Comparison of ENCODE assay signal across 8 cellular contexts in the genomic region with DNA sequence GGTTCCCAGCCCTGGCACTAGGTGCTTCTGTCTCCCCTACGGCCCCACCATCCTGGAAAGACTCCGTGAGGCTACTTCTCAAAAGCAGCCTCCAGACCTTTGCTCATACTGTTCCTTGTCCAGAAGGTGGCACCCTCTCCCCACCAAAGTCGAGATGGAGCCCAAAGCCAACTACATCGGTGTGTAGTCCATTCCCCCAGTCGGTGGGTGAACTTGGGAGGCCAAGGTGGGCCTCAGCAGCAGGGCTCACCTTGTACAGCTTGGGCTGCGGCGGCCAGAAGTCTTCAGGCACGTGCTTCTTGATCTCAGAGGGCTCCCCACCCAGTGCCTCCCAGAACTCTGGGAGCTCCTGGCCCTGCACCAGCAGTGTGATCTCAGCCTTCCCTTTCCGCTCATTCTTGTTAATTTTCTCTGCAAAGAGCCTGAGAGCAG. TPM values are rescaled to one million over a fixed set of nuclear protein-coding genes. Genes with fewer than 3 reads are reported as not detected.
A peak's percentile ranks its signal among the peaks of the same experiment; 100 is the strongest.
DNase-seq lines count a peak whose midpoint lies in the region; ATAC-seq, FAIRE-seq and TF ChIP-seq lines count a peak whose summit lies in the region.

No MANE protein-coding gene starts in this region.

- no peak overlapping the region for H3K4me3 ChIP-seq in WERI-Rb-1 (ENCODE audit: low read depth, low read length)
- no peak overlapping the region for H3K4me3 ChIP-seq in breast epithelium
- H3K4me3 ChIP-seq in kidney (ENCODE audit: low read length in 2 of 2), result no peak overlapping the region

- TF ChIP-seq CTCF in WERI-Rb-1 (IDR thresholded peaks at IDR 0.05; ENCODE audit: low read depth, low read length), result peak; percentile 82
- TF ChIP-seq CTCF in breast epithelium (IDR thresholded peaks at IDR 0.05), result peak; percentile 22 to 72 (median 63)
- TF ChIP-seq CTCF in kidney (IDR thresholded peaks at IDR 0.05; ENCODE audit: borderline replicate concordance, extremely low read depth, insufficient read depth), result peak; percentile 64

- H3K27ac ChIP-seq in WERI-Rb-1 (no peak overlapping the region), breast epithelium (peak overlapping the region in 1 of 2 donors; percentile 61), kidney (ENCODE audit: low read depth in 2 of 2, low read length in 2 of 2) (no peak overlapping the region)

- ATAC-seq in GM21390 (IDR thresholded peaks at IDR 0.05; ENCODE audit: unreplicated experiment), result no peak

- H3K36me3 ChIP-seq in WERI-Rb-1 (peaks cover 67% of the 10 kb centered on the region), breast epithelium (peaks cover 7% of the 10 kb centered on the region), kidney (ENCODE audit: control insufficient read depth in 1 of 2, insufficient read depth in 2 of 2, low read length in 2 of 2) (peaks cover 24 to 78% of the 10 kb centered on the region in 2 donors)

- FAIRE-seq in kidney (lab: Jason Lieb, UNC), result no peak

- H3K9me3 ChIP-seq in WERI-Rb-1 (ENCODE audit: severe bottlenecking) (no peaks in the 10 kb centered on the region), breast epithelium (no peaks in the 10 kb centered on the region), kidney (ENCODE audit: control insufficient read depth in 1 of 2, low read length in 2 of 2) (no peaks in the 10 kb centered on the region)

- no peaks in the 10 kb centered on the region for H3K27me3 ChIP-seq in WERI-Rb-1 (ENCODE audit: insufficient read depth, low read depth, severe bottlenecking)
- no peaks in the 10 kb centered on the region for H3K27me3 ChIP-seq in breast epithelium

- no peak for TF ChIP-seq POLR2A in breast epithelium (IDR thresholded peaks at IDR 0.05)

- H3K9ac ChIP-seq in kidney (ENCODE audit: low read length in 2 of 2), result no peak overlapping the region

- intact Hi-C loops in breast epithelium (cut with DNase I; ENCODE audit: low total_unique reads), result no loop called here
- intact Hi-C loops in kidney (cut with DNase I), result no loop called here

- H3K4me1 ChIP-seq in breast epithelium (no peaks in the 10 kb centered on the region), kidney (ENCODE audit: control insufficient read depth in 1 of 2, insufficient read depth in 1 of 2, low read depth in 1 of 2, low read length in 2 of 2) (peaks cover 0 to 10% of the 10 kb centered on the region in 2 donors)

- peak; percentile 7 for DNase-seq in NK-92 treated with Interleukin-12 subunit alpha and Interleukin-12 subunit beta, amount 100 ng/mL, for 24 hours (lab: John Stamatoyannopoulos, UW)
- no peak for DNase-seq in NK-92 (lab: John Stamatoyannopoulos, UW; ENCODE audit: unreplicated experiment)
- peak; percentile 1 for DNase-seq in NCI-H2081 treated with DMSO at 0.1 percent for 48 hours (lab: John Stamatoyannopoulos, UW)
- DNase-seq in WERI-Rb-1, result peak; percentile 79
- peak in 1 of 2 donors; percentile 53 for DNase-seq in breast epithelium (ENCODE audit: low spot score in 2 of 2)
- DNase-seq in kidney, result no peak
- DNase-seq in stimulated activated CD4-positive, alpha-beta T cell treated with anti-CD3 and anti-CD28 coated beads, Interleukin-1b, Interleukin-23, amount 100 ng/mL, for 48 hours, result peak; percentile 65

RNA-seq across cellular contexts. Expression of a gene that starts 10.2 kb away (rescaled TPM):
- total RNA-seq in breast epithelium, result 100 to 1,000 TPM; 235 to 298 (median 293) TPM
- 301 TPM for total RNA-seq in kidney
- polyA plus RNA-seq in kidney (ENCODE audit: insufficient read depth, low read depth, low replicate concordance), result 139 TPM

RNA-seq across cellular contexts. Expression of a gene that starts 12.1 kb away (rescaled TPM):
- total RNA-seq in breast epithelium, result 10 to 100 TPM in 2 of 3 donors, 1 to 10 TPM in 1; 9.8 to 29.6 (median 19.0) TPM
- 25.3 TPM for total RNA-seq in kidney
- polyA plus RNA-seq in kidney (ENCODE audit: insufficient read depth, low read depth, low replicate concordance), result 19.3 TPM

RNA-seq across cellular contexts. Expression of a gene that starts 22.9 kb away (rescaled TPM):
- total RNA-seq in breast epithelium, result 10 to 100 TPM; 16.0 to 21.6 (median 18.4) TPM
- total RNA-seq in kidney, result 13.7 TPM
- 8.0 TPM for polyA plus RNA-seq in kidney (ENCODE audit: insufficient read depth, low read depth, low replicate concordance)

Comparison
In these comparisons a context has a peak if more than half of its experiments do, and no peak if none do; other contexts are left out.
1. DNase-seq: peak in NK-92 treated with Interleukin-12 subunit alpha and Interleukin-12 subunit beta, amount 100 ng/mL, for 24 hours (single experiment), NCI-H2081 treated with DMSO at 0.1 percent for 48 hours (single experiment), WERI-Rb-1 (single experiment) and stimulated activated CD4-positive, alpha-beta T cell treated with anti-CD3 and anti-CD28 coated beads, Interleukin-1b, Interleukin-23, amount 100 ng/mL, for 48 hours (single experiment); none in NK-92 (single experiment) and kidney (single experiment).
2. Peak in every context shown above with its lines, with median percentiles within 50 percentile points of each other: CTCF ChIP-seq.